In genomic region chr18:1917141-1917540, GRCh38 we compare ENCODE assay signal across 19 cellular contexts.
DNase-seq lines count a peak whose midpoint lies in the region; TF ChIP-seq lines count a peak whose summit lies in the region.
"Had no signal": no experiment of that assay in that cellular context is flagged by ENCODE, and none has a peak within 500 bp of the region (broad histone marks: within the 10 kb centered on the region; RNA-seq: fewer than 3 reads in every experiment).

No MANE protein-coding gene starts in this region.

- H3K4me2 ChIP-seq in PC-9 (no peak overlapping the region), trophoblast cell (ENCODE audit: low read length) (no peak overlapping the region)
- H3K4me2 ChIP-seq: A549; BLaER1 treated with 17β-estradiol and CSF1 and Interleukin-3, amounts not matched to agents 10 nM and 100 nM had no signal

- H3K4me3 ChIP-seq in breast epithelium: no peak overlapping the region
- no peak overlapping the region for H3K4me3 ChIP-seq in PC-9
- no peak overlapping the region for H3K4me3 ChIP-seq in trophoblast cell (ENCODE audit: low read depth, low read length)
- H3K4me3 ChIP-seq: A549; BLaER1 treated with 17β-estradiol and CSF1 and Interleukin-3, amounts not matched to agents 10 nM and 100 nM; GM12878 had no signal

- no peak overlapping the region for H2BK120ac ChIP-seq in trophoblast cell (ENCODE audit: insufficient read depth, low read length, poor library complexity)

- H3K9me3 Mint-ChIP-seq in MCF 10A (ENCODE audit: unreplicated experiment): no peaks in the 10 kb centered on the region

- no peak overlapping the region for H3K9ac ChIP-seq in trophoblast cell (ENCODE audit: low read length)
- H3K9ac ChIP-seq: BLaER1 treated with 17β-estradiol and CSF1 and Interleukin-3, amounts not matched to agents 10 nM and 100 nM had no signal

- no peaks in the 10 kb centered on the region for H4K20me1 ChIP-seq in PC-9 (ENCODE audit: insufficient read depth)
- H4K20me1 ChIP-seq: BLaER1 treated with 17β-estradiol and CSF1 and Interleukin-3, amounts not matched to agents 10 nM and 100 nM had no signal

- H3K18ac ChIP-seq in trophoblast cell (ENCODE audit: low read length): no peak overlapping the region

- 0 out of 2 replicates have a peak overlapping the region, but pooled peaks have one; percentile 23 for H2AFZ ChIP-seq in PC-9
- no peak overlapping the region for H2AFZ ChIP-seq in trophoblast cell (ENCODE audit: insufficient read depth, low read length, poor library complexity)

- H3K14ac ChIP-seq in trophoblast cell (ENCODE audit: low read length): no peak overlapping the region

- H3K79me2 ChIP-seq in PC-9 (ENCODE audit: low read depth) (no peaks in the 10 kb centered on the region), trophoblast cell (ENCODE audit: control insufficient read depth, insufficient read depth, low read length, poor library complexity) (no peaks in the 10 kb centered on the region)

- intact Hi-C loops in MCF 10A (cut with micrococcal nuclease): loop anchor here (5.0 kb wide), 1 partner anchor 165 kb away; no protein-coding TSS in a partner anchor
- intact Hi-C loops in breast epithelium (cut with DNase I; ENCODE audit: low total_unique reads): no loop called here
- intact Hi-C loops in PC-9 (cut with micrococcal nuclease; ENCODE audit: unreplicated experiment): no loop called here

- no peak overlapping the region for H2AK5ac ChIP-seq in trophoblast cell (ENCODE audit: low read length)

- H4K12ac ChIP-seq in trophoblast cell (ENCODE audit: low read depth, low read length): no peak overlapping the region

- H3K4me3 Mint-ChIP-seq in MCF 10A (ENCODE audit: unreplicated experiment): no peak overlapping the region
- H3K4me3 Mint-ChIP-seq: B cell; CD4-positive, alpha-beta T cell; CD8-positive, alpha-beta T cell had no signal

- CTCF ChIA-PET in MCF 10A (lab: Yijun Ruan, JAX): interaction anchor here (0.6 to 1.4 kb wide), 4 partner anchors 122 to 606 kb away, joined by 3 to 5 read pairs (median 3); no protein-coding TSS in a partner anchor
- CTCF ChIA-PET in PC-9 (lab: Charles Lee): no interaction called here

- H3K4me1 ChIP-seq in breast epithelium (no peaks in the 10 kb centered on the region), PC-9 (replicated peaks; ENCODE audit: insufficient read depth) (peaks cover 7% of the 10 kb centered on the region), trophoblast cell (ENCODE audit: control insufficient read depth in 1 of 2, insufficient read depth in 2 of 2, low read length in 2 of 2) (peaks cover 0 to 3% of the 10 kb centered on the region in 2 experiments)
- H3K4me1 ChIP-seq: A549; BLaER1 treated with 17β-estradiol and CSF1 and Interleukin-3, amounts not matched to agents 10 nM and 100 nM had no signal

- no peak overlapping the region for H3K4ac ChIP-seq in trophoblast cell (ENCODE audit: low read depth, low read length)

- TF ChIP-seq POLR2A in breast epithelium (IDR thresholded peaks at IDR 0.05): no peak

- H3K9me2 ChIP-seq in PC-9 (ENCODE audit: insufficient read depth): no peaks in the 10 kb centered on the region

- no peak overlapping the region for H2BK5ac ChIP-seq in trophoblast cell (ENCODE audit: low read depth, low read length, poor library complexity)

- H3K27ac ChIP-seq in breast epithelium (no peak overlapping the region), PC-9 (no peak overlapping the region), trophoblast cell (ENCODE audit: low read depth, low read length) (no peak overlapping the region)
- H3K27ac ChIP-seq: 22Rv1; A549; BLaER1 treated with 17β-estradiol and CSF1 and Interleukin-3, amounts not matched to agents 10 nM and 100 nM; C4-2B had no signal

- no peaks in the 10 kb centered on the region for H3F3A ChIP-seq in PC-9 (ENCODE audit: insufficient read depth, low read depth)

- no peaks in the 10 kb centered on the region for H3K79me1 ChIP-seq in trophoblast cell (ENCODE audit: low read length)

- no peak overlapping the region for H4K91ac ChIP-seq in trophoblast cell (ENCODE audit: low read depth, low read length)

- H3K27ac Mint-ChIP-seq in MCF 10A (ENCODE audit: low read depth, unreplicated experiment): peak overlapping the region; percentile 81
- H3K27ac Mint-ChIP-seq: B cell; CD4-positive, alpha-beta T cell; CD8-positive, alpha-beta T cell had no signal

- H4K8ac ChIP-seq in trophoblast cell (ENCODE audit: low read depth, low read length): no peak overlapping the region

- POLR2A ChIA-PET in MCF 10A (lab: Yijun Ruan, JAX): no interaction called here
- POLR2A ChIA-PET in PC-9 (lab: Charles Lee; ENCODE audit: unreplicated experiment): no interaction called here

- no peaks in the 10 kb centered on the region for H3K27me3 Mint-ChIP-seq in MCF 10A (ENCODE audit: insufficient read depth, unreplicated experiment)
- H3K27me3 Mint-ChIP-seq: B cell; CD4-positive, alpha-beta T cell had no signal

- H3K4me1 Mint-ChIP-seq in MCF 10A (ENCODE audit: insufficient read depth, unreplicated experiment): peaks cover 11% of the 10 kb centered on the region
- H3K4me1 Mint-ChIP-seq: B cell had no signal

- H3K27me3 ChIP-seq in breast epithelium (no peaks in the 10 kb centered on the region), PC-9 (ENCODE audit: insufficient read depth, low read depth) (no peaks in the 10 kb centered on the region), trophoblast cell (ENCODE audit: insufficient read depth, low read length) (no peaks in the 10 kb centered on the region)
- H3K27me3 ChIP-seq: BLaER1 treated with 17β-estradiol and CSF1 and Interleukin-3, amounts not matched to agents 10 nM and 100 nM had no signal

- DNase-seq in MCF 10A (ENCODE audit: unreplicated experiment): peak; percentile 17
- DNase-seq in breast epithelium (ENCODE audit: low spot score in 2 of 2): no peak
- no peak for DNase-seq in PC-9
- DNase-seq in trophoblast cell: peak; percentile 57 to 80
- no peak for DNase-seq in GM10266 (ENCODE audit: extremely low spot score)
- no peak for DNase-seq in pons (ENCODE audit: low spot score)
- DNase-seq: AML-193; Caco-2; Calu3; CD4-positive, alpha-beta T cell; CD8-positive, alpha-beta T cell; DMS79 treated with DMSO at 0.1 percent for 48 hours; GF-D8 had no signal

- H3K23ac ChIP-seq in trophoblast cell (ENCODE audit: low read length): no peak overlapping the region

- H3K9me3 ChIP-seq in breast epithelium (peaks cover 10 to 24% of the 10 kb centered on the region in 2 donors), PC-9 (ENCODE audit: insufficient read depth, low read depth) (no peaks in the 10 kb centered on the region), trophoblast cell (ENCODE audit: insufficient read depth, low read depth, low read length) (peaks cover 2% of the 10 kb centered on the region)
- H3K9me3 ChIP-seq: A549, Caco-2 had no signal

- no peak overlapping the region for H2BK12ac ChIP-seq in trophoblast cell (ENCODE audit: low read length)

- H3K36me3 Mint-ChIP-seq in MCF 10A (ENCODE audit: insufficient read depth, unreplicated experiment): peaks cover 5% of the 10 kb centered on the region
- H3K36me3 Mint-ChIP-seq: CD8-positive, alpha-beta T cell had no signal

- no CpG with 5 or more reads among the region's 2 CpGs for WGBS in trophoblast cell (ENCODE audit: extremely low coverage, insufficient coverage, insufficient read length)

- no peaks in the 10 kb centered on the region for H3K36me3 ChIP-seq in breast epithelium
- no peaks in the 10 kb centered on the region for H3K36me3 ChIP-seq in PC-9 (ENCODE audit: low read depth)
- H3K36me3 ChIP-seq in trophoblast cell (ENCODE audit: control insufficient read depth in 1 of 2, insufficient read depth in 2 of 2, low read length in 2 of 2): no peaks in the 10 kb centered on the region
- H3K36me3 ChIP-seq: BLaER1 treated with 17β-estradiol and CSF1 and Interleukin-3, amounts not matched to agents 10 nM and 100 nM had no signal

- no peak for TF ChIP-seq CTCF in MCF 10A (IDR thresholded peaks at IDR 0.05; ENCODE audit: unreplicated experiment)
- no peak for TF ChIP-seq CTCF in breast epithelium (IDR thresholded peaks at IDR 0.05)
- no peak for TF ChIP-seq CTCF in PC-9 (conservative IDR thresholded peaks at IDR 0.05)
- no peak for TF ChIP-seq CTCF in GM10266 (IDR thresholded peaks at IDR 0.05; ENCODE audit: control insufficient read depth, insufficient read depth, low read depth, missing control alignments)

- BruUV-seq in MCF 10A (replicated peaks; lab: Mats Ljungman, UMichigan) (no TSS peak), PC-9 (replicated peaks; lab: Mats Ljungman, UMichigan) (no TSS peak)

Comparison
In these comparisons a context has a peak if more than half of its experiments do, and no peak if none do; other contexts are left out.
1. DNase-seq: peak in MCF 10A (single experiment) and trophoblast cell (2 of 2); none in breast epithelium (0 of 2), PC-9 (0 of 2), GM10266 (single experiment) and pons (single experiment).